In genomic region chr21:39118061-39118460, GRCh38 we compare ENCODE assay signal across 27 cellular contexts.
"Had no signal": no experiment of that assay in that cellular context is flagged by ENCODE, and none has a peak within 500 bp of the region (broad histone marks: within the 10 kb centered on the region; RNA-seq: fewer than 3 reads in every experiment).

No MANE protein-coding gene starts in this region.

- H3K36me3 Mint-ChIP-seq: mesothelial cell of epicardium had no signal

- H3K9me3 ChIP-seq: pancreas, prostate gland had no signal

- ATAC-seq: heart right ventricle; natural killer cell; pancreas; right cardiac atrium; stimulated activated memory B cell treated with anti-CD40 and anti-IgM and Interleukin-4, amounts not matched to agents 10 μg/mL and 1 μg/mL and 100 μg/mL, for 72 hours; stimulated activated naive CD8-positive, alpha-beta T cell treated with anti-CD3 and anti-CD28 coated beads, Interleukin-15, amount 100 ng/mL, for 72 hours had no signal

- H3K27me3 ChIP-seq: heart right ventricle, hepatocyte, neural progenitor cell, pancreas, tibial nerve, upper lobe of left lung had no signal

- H3K36me3 ChIP-seq: heart right ventricle, left ventricle myocardium inferior, neural progenitor cell, pancreas, prostate gland, tibial nerve, upper lobe of left lung had no signal

- H3K4me1 ChIP-seq: neural progenitor cell, pancreas, prostate gland, tibial nerve had no signal

- H3K27ac ChIP-seq: heart right ventricle, hepatocyte, left ventricle myocardium inferior, neural progenitor cell, pancreas, prostate gland, tibial nerve, upper lobe of left lung had no signal

- H3K4me3 Mint-ChIP-seq: mesothelial cell of epicardium; naive B cell; natural killer cell; nephron progenitor cell; neural progenitor cell; stimulated activated memory B cell treated with anti-CD40 and anti-IgM and Interleukin-4, amounts not matched to agents 10 μg/mL and 1 μg/mL and 100 μg/mL, for 72 hours; stimulated activated naive CD8-positive, alpha-beta T cell treated with anti-CD3 and anti-CD28 coated beads, Interleukin-15, amount 100 ng/mL, for 72 hours had no signal

- H3K27me3 Mint-ChIP-seq: stimulated activated naive CD8-positive, alpha-beta T cell treated with anti-CD3 and anti-CD28 coated beads, Interleukin-15, amount 100 ng/mL, for 72 hours had no signal

- H3K4me3 ChIP-seq: heart right ventricle, hepatocyte, left ventricle myocardium inferior, lung, neural progenitor cell, pancreas, prostate gland, smooth muscle cell, tibial nerve, upper lobe of left lung had no signal

- H2AFZ ChIP-seq: hepatocyte, neural progenitor cell had no signal

- H3K9ac ChIP-seq: neural progenitor cell had no signal

- H3K4me1 Mint-ChIP-seq: mesothelial cell of epicardium; stimulated activated memory B cell treated with anti-CD40 and anti-IgM and Interleukin-4, amounts not matched to agents 10 μg/mL and 1 μg/mL and 100 μg/mL, for 72 hours had no signal

- H3K4me2 ChIP-seq: hepatocyte, neural progenitor cell, smooth muscle cell had no signal

- DNase-seq: heart right ventricle; islet precursor cell; left ventricle myocardium inferior; mesendoderm; naive B cell; natural killer cell; nephron progenitor cell; posterior cingulate gyrus; retina; right cardiac atrium; stimulated activated CD4-positive, alpha-beta T cell treated with anti-CD3 and anti-CD28 coated beads, Interleukin-1b, Interleukin-23, amount 100 ng/mL, for 48 hours; stimulated activated CD4-positive, alpha-beta T cell treated with anti-CD3 and anti-CD28 coated beads, Interleukin-2, amount 100 ng/mL, for 48 hours; stimulated activated CD4-positive, alpha-beta T cell treated with anti-CD3 and anti-CD28 coated beads, Interleukin-4, amount 100 ng/mL, for 4 hours; stimulated activated CD8-positive, alpha-beta memory T cell treated with anti-CD3 and anti-CD28 coated beads, Interleukin-4, amount 100 ng/mL, for 48 hours; stimulated activated naive CD4-positive, alpha-beta T cell treated with Interleukin-2 at 50 U/mL for 16 hours; stimulated activated naive CD8-positive, alpha-beta T cell treated with anti-CD3 and anti-CD28 coated beads, Interleukin-15, amount 100 ng/mL, for 72 hours; substantia nigra had no signal

- H3K27ac Mint-ChIP-seq: mesothelial cell of epicardium; natural killer cell; nephron progenitor cell; neural progenitor cell; stimulated activated memory B cell treated with anti-CD40 and anti-IgM and Interleukin-4, amounts not matched to agents 10 μg/mL and 1 μg/mL and 100 μg/mL, for 72 hours; stimulated activated naive CD8-positive, alpha-beta T cell treated with anti-CD3 and anti-CD28 coated beads, Interleukin-15, amount 100 ng/mL, for 72 hours had no signal
